In the genomic region with DNA sequence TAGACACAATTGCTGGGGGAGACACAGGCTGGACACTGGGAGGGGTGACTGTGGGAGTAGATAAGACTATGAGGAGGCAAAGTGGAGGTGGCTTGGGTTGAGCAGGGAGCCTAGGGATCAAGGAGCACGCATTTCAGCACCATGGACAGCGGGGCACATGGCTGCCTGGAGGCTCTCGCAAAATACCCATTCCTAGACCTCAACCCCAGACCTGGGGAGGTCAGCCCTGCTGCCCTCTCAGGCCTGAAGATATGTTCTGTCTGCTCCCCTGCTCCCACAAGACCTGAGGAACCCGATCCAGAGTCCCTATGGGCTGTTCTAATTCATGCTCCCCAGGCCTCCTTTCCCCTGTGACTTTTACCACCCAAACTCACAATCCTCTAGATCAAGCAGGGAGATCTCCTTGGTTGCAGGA, we compare ENCODE assay signal across 8 cellular contexts. TPM values are rescaled to one million over a fixed set of nuclear protein-coding genes. Genes with fewer than 3 reads are reported as not detected.
DNase-seq lines count a peak whose midpoint lies in the region; ATAC-seq and TF ChIP-seq lines count a peak whose summit lies in the region.

No MANE protein-coding gene starts in this region.

- no peaks in the 10 kb centered on the region for H3K36me3 ChIP-seq in lower lobe of right lung
- H3K36me3 ChIP-seq in prostate gland = no peaks in the 10 kb centered on the region

- H3K9me3 ChIP-seq in lower lobe of right lung = no peaks in the 10 kb centered on the region
- H3K9me3 ChIP-seq in prostate gland = no peaks in the 10 kb centered on the region

- TF ChIP-seq CTCF in lower lobe of right lung (IDR thresholded peaks at IDR 0.05) = no peak
- no peak for TF ChIP-seq CTCF in prostate gland (IDR thresholded peaks at IDR 0.05)

- H3K27ac ChIP-seq in lower lobe of right lung = no peak overlapping the region
- no peak overlapping the region for H3K27ac ChIP-seq in prostate gland

- WGBS in prostate gland = 10% methylated on average over 4 of the region's 4 CpGs

- no peak overlapping the region for H3K4me3 ChIP-seq in lower lobe of right lung
- no peak overlapping the region for H3K4me3 ChIP-seq in prostate gland

- peak; percentile 41 for DNase-seq in GM19240 (ENCODE audit: insufficient read length, low spot score)
- DNase-seq in OCI-M2 (lab: John Stamatoyannopoulos, UW; ENCODE audit: unreplicated experiment) = peak; percentile 27
- DNase-seq in amniotic epithelial cell (ENCODE audit: low read depth) = peak; percentile 46
- DNase-seq in lower lobe of right lung = no peak
- no peak for DNase-seq in inferior parietal cortex (ENCODE audit: extremely low spot score)
- no peak for DNase-seq in prostate gland (ENCODE audit: low spot score)
- DNase-seq in NCI-H2029 treated with DMSO at 0.1 percent for 48 hours (lab: John Stamatoyannopoulos, UW) = no peak

- H3K27me3 ChIP-seq in lower lobe of right lung (ENCODE audit: low read depth) (peaks cover 7% of the 10 kb centered on the region), prostate gland (replicated peaks; ENCODE audit: insufficient read depth) (no peaks in the 10 kb centered on the region)

- intact Hi-C loops in lower lobe of right lung (cut with DNase I) = no loop called here
- intact Hi-C loops in prostate gland (cut with DNase I) = no loop called here

- peak; percentile 26 to 32 for ATAC-seq in lower lobe of right lung
- ATAC-seq in GM21528 (IDR thresholded peaks at IDR 0.05; ENCODE audit: low FRiP score, unreplicated experiment) = no peak

- H3K4me1 ChIP-seq in lower lobe of right lung (no peaks in the 10 kb centered on the region), prostate gland (replicated peaks) (no peaks in the 10 kb centered on the region)

- TF ChIP-seq POLR2A in prostate gland (IDR thresholded peaks at IDR 0.05) = no peak

RNA-seq across cellular contexts. Expression of gene CPEB1, which starts 16.0 kb away (rescaled TPM):
- total RNA-seq in lower lobe of right lung = 2.7 TPM
- 10 to 100 TPM in 1 of 2 donors, 1 to 10 TPM in 1; 1.7 to 51.8 TPM for total RNA-seq in prostate gland

RNA-seq across cellular contexts. Expression of gene AP3B2, which starts 46.5 kb away (rescaled TPM):
- 3.0 TPM for total RNA-seq in lower lobe of right lung
- 1 to 10 TPM; 5.4 to 9.3 TPM for total RNA-seq in prostate gland

Comparison
In these comparisons a context has a peak if more than half of its experiments do, and no peak if none do; other contexts are left out.
1. DNase-seq: peak in GM19240 (single experiment), OCI-M2 (single experiment) and amniotic epithelial cell (single experiment); none in lower lobe of right lung (single experiment), inferior parietal cortex (single experiment), prostate gland (single experiment) and NCI-H2029 treated with DMSO at 0.1 percent for 48 hours (single experiment).